1 cellular context compared by ENCODE assay signal in genomic region chr9:35834260-35835215, GRCh38.
TF ChIP-seq lines count a peak whose summit lies in the region.

No MANE protein-coding gene starts in this region.

TF ChIP-seq in HepG2, 621 proteins besides CTCF, POLR2A, EP300 and RAD21 (continued from another document and continues in another):
- TF ChIP-seq ZNF574 (CRISPR knock-in tag; IDR thresholded peaks at IDR 0.05) (peak; percentile 36; the same call in 1 of the 2 replicates), IKZF4 (CRISPR knock-in tag; IDR thresholded peaks at IDR 0.05; ENCODE audit: borderline replicate concordance, low read depth, not compliant biosample characterization) (no peak), PATZ1 (CRISPR knock-in tag; IDR thresholded peaks at IDR 0.05) (no peak), ZNF160 (CRISPR knock-in tag; IDR thresholded peaks at IDR 0.05) (0 out of 2 replicates have a peak, but pooled peaks have one; percentile 15), ZNF772 (CRISPR knock-in tag; IDR thresholded peaks at IDR 0.05) (peak; percentile 37; the same call in 1 of the 2 replicates), ZSCAN5A (CRISPR knock-in tag; IDR thresholded peaks at IDR 0.05; ENCODE audit: borderline replicate concordance) (no peak), LRRFIP1 (CRISPR knock-in tag; conservative IDR thresholded peaks at IDR 0.05) (no peak), MIER3 (CRISPR knock-in tag; IDR thresholded peaks at IDR 0.05; ENCODE audit: borderline replicate concordance) (no peak), MED1 (CRISPR knock-in tag; IDR thresholded peaks at IDR 0.05) (peak; percentile 50), ZNF672 (CRISPR knock-in tag; IDR thresholded peaks at IDR 0.05) (no peak), CREB3 (CRISPR knock-in tag; IDR thresholded peaks at IDR 0.05) (no peak), TBX2 (CRISPR knock-in tag; IDR thresholded peaks at IDR 0.05; ENCODE audit: borderline replicate concordance) (no peak; the same call in 1 of the 2 replicates), ZFP41 (CRISPR knock-in tag; IDR thresholded peaks at IDR 0.05; ENCODE audit: borderline replicate concordance) (no peak), BRCA1 (CRISPR knock-in tag; IDR thresholded peaks at IDR 0.05) (no peak), HNF4G (IDR thresholded peaks at IDR 0.05; ENCODE audit: borderline replicate concordance, low read depth, low read length) (no peak), HNF4G (CRISPR knock-in tag; IDR thresholded peaks at IDR 0.05; ENCODE audit: borderline replicate concordance, low read depth) (no peak), MTERF4 (CRISPR knock-in tag; IDR thresholded peaks at IDR 0.05) (no peak), GLI4 (CRISPR knock-in tag; IDR thresholded peaks at IDR 0.05; ENCODE audit: borderline replicate concordance) (no peak), POGK (CRISPR knock-in tag; conservative IDR thresholded peaks at IDR 0.05) (no peak), ZC3H4 (CRISPR knock-in tag; IDR thresholded peaks at IDR 0.05; ENCODE audit: borderline replicate concordance) (no peak), ERF (CRISPR knock-in tag; IDR thresholded peaks at IDR 0.05) (no peak), ZNF34 (CRISPR knock-in tag; IDR thresholded peaks at IDR 0.05; ENCODE audit: borderline replicate concordance) (no peak), MTA3 (CRISPR knock-in tag; IDR thresholded peaks at IDR 0.05) (no peak), HNRNPLL (IDR thresholded peaks at IDR 0.05; ENCODE audit: low read depth, low read length, poor library complexity, severe bottlenecking) (no peak), STAT5B (CRISPR knock-in tag; IDR thresholded peaks at IDR 0.05) (no peak), ZFP62 (CRISPR knock-in tag; IDR thresholded peaks at IDR 0.05) (no peak), ZNF710 (CRISPR knock-in tag; IDR thresholded peaks at IDR 0.05; ENCODE audit: borderline replicate concordance) (no peak), ZNF142 (CRISPR knock-in tag; IDR thresholded peaks at IDR 0.05) (no peak), ZKSCAN5 (CRISPR knock-in tag; IDR thresholded peaks at IDR 0.05) (no peak), ZNF280B (CRISPR knock-in tag; IDR thresholded peaks at IDR 0.05; ENCODE audit: borderline replicate concordance) (no peak), TMF1 (CRISPR knock-in tag; IDR thresholded peaks at IDR 0.05; ENCODE audit: low read depth) (no peak)
